ENCODE assay signal across 25 cellular contexts in genomic region chr4:35175894-35176293, GRCh38.
"Had no signal": no experiment of that assay in that cellular context is flagged by ENCODE, and none has a peak within 500 bp of the region (broad histone marks: within the 10 kb centered on the region; RNA-seq: fewer than 3 reads in every experiment).

No MANE protein-coding gene starts in this region.

- H3K4me1 Mint-ChIP-seq: activated naive CD4-positive, alpha-beta T cell treated with anti-CD3 and anti-CD28 coated beads, Interleukin-2, amount 50 U/mL, for 24 hours; endodermal cell had no signal

- ATAC-seq: activated CD8-positive, alpha-beta T cell treated with anti-CD3 and anti-CD28 coated beads, Interleukin-2, amount 10 ng/mL, durations not matched to agents 7 days and 5 days; body of pancreas; gastroesophageal sphincter; left ventricle myocardium superior; psoas muscle; right cardiac atrium had no signal

- H3K4me3 Mint-ChIP-seq: activated CD8-positive, alpha-beta T cell treated with anti-CD3 and anti-CD28 coated beads, Interleukin-2, amount 10 ng/mL, durations not matched to agents 7 days and 5 days; activated naive CD4-positive, alpha-beta T cell treated with anti-CD3 and anti-CD28 coated beads, Interleukin-2, amount 50 U/mL, for 24 hours; endodermal cell; nephron; stimulated activated naive CD8-positive, alpha-beta T cell treated with anti-CD3 and anti-CD28 coated beads, Interleukin-15, Interleukin-2, amounts not matched to agents 100 ng/mL and 50 ng/mL, for 24 hours had no signal

- DNase-seq: activated CD4-positive, alpha-beta T cell treated with anti-CD3 and anti-CD28 coated beads, Interleukin-2, amount 50 U/mL, for 1 hour; activated CD4-positive, CD25-positive, alpha-beta regulatory T cell treated with anti-CD3 and anti-CD28 coated beads, Interleukin-2, amount 50 U/mL, for 72 hours; activated CD8-positive, alpha-beta T cell treated with anti-CD3 and anti-CD28 coated beads, Interleukin-2, amount 10 ng/mL, durations not matched to agents 7 days and 5 days; activated gamma-delta T cell treated with Interleukin-2 at 50 U/mL for 16 hours; anterior cingulate cortex; body of pancreas; cortex of kidney; endodermal cell; esophagus squamous epithelium; head of caudate nucleus; hypothalamus; left ventricle myocardium superior; ovary; psoas muscle; right cardiac atrium; stimulated activated CD4-positive, alpha-beta T cell treated with anti-CD3 and anti-CD28 coated beads, Interleukin-4, amount 100 ng/mL, for 4 hours; substantia nigra; tibial artery had no signal

- H3K27me3 Mint-ChIP-seq: stimulated activated naive CD8-positive, alpha-beta T cell treated with anti-CD3 and anti-CD28 coated beads, Interleukin-15, Interleukin-2, amounts not matched to agents 100 ng/mL and 50 ng/mL, for 24 hours had no signal

- H3K4me3 ChIP-seq: body of pancreas, cardiac muscle cell, esophagus squamous epithelium, gastroesophageal sphincter, ovary, psoas muscle, tibial artery had no signal

- H3K4me1 ChIP-seq: body of pancreas, esophagus squamous epithelium, gastroesophageal sphincter, psoas muscle, tibial artery had no signal

- H3K36me3 Mint-ChIP-seq: activated naive CD4-positive, alpha-beta T cell treated with anti-CD3 and anti-CD28 coated beads, Interleukin-2, amount 50 U/mL, for 24 hours had no signal

- H3K9me3 ChIP-seq: body of pancreas, esophagus squamous epithelium, gastroesophageal sphincter, neutrophil, ovary, psoas muscle, tibial artery had no signal

- H3K36me3 ChIP-seq: cardiac muscle cell, esophagus squamous epithelium, gastroesophageal sphincter, neutrophil, ovary, tibial artery had no signal

- H3K9me3 Mint-ChIP-seq: endodermal cell, nephron had no signal

- H3K27ac Mint-ChIP-seq: activated CD8-positive, alpha-beta T cell treated with anti-CD3 and anti-CD28 coated beads, Interleukin-2, amount 10 ng/mL, durations not matched to agents 7 days and 5 days; activated naive CD4-positive, alpha-beta T cell treated with anti-CD3 and anti-CD28 coated beads, Interleukin-2, amount 50 U/mL, for 24 hours; endodermal cell; nephron; stimulated activated naive CD8-positive, alpha-beta T cell treated with anti-CD3 and anti-CD28 coated beads, Interleukin-15, Interleukin-2, amounts not matched to agents 100 ng/mL and 50 ng/mL, for 24 hours had no signal

- H3K27me3 ChIP-seq: body of pancreas, cardiac muscle cell, esophagus squamous epithelium, gastroesophageal sphincter, neutrophil, ovary, tibial artery had no signal

- H3K27ac ChIP-seq: body of pancreas, cardiac muscle cell, esophagus squamous epithelium, gastroesophageal sphincter, neutrophil, ovary, psoas muscle, tibial artery, VCaP had no signal
